In genomic region chr1:156489935-156490293, GRCh38 we compare ENCODE assay signal across 9 cellular contexts. TPM values are rescaled to one million over a fixed set of nuclear protein-coding genes. Genes with fewer than 3 reads are reported as not detected.
DNase-seq lines count a peak whose midpoint lies in the region; ATAC-seq and TF ChIP-seq lines count a peak whose summit lies in the region.
"Had no signal": no experiment of that assay in that cellular context is flagged by ENCODE, and none has a peak within 500 bp of the region (broad histone marks: within the 10 kb centered on the region; RNA-seq: fewer than 3 reads in every experiment).

No MANE protein-coding gene starts in this region.

- H3K27ac Mint-ChIP-seq in activated T-cell treated with anti-CD3 and anti-CD28 coated beads, Interleukin-2, amount 50 U/mL, for 72 hours: peak overlapping the region; percentile 71

- intact Hi-C loops in tibial artery (cut with DNase I; ENCODE audit: low total_unique reads): no loop called here

- peaks cover 0 to 2% of the 10 kb centered on the region in 2 donors for H3K9me3 Mint-ChIP-seq in activated T-cell treated with anti-CD3 and anti-CD28 coated beads, Interleukin-2, amount 50 U/mL, for 72 hours

- ATAC-seq in activated T-cell treated with anti-CD3 and anti-CD28 coated beads, Interleukin-2, amount 50 U/mL, for 72 hours (replicated peaks in 1 of 2): no peak
- no peak for ATAC-seq in HG03460 (IDR thresholded peaks at IDR 0.05; ENCODE audit: unreplicated experiment)

- H3K4me1 ChIP-seq in adipocyte (ENCODE audit: control insufficient read depth, insufficient read depth, low read length): peaks cover 64% of the 10 kb centered on the region
- H3K4me1 ChIP-seq in mucosa of rectum (ENCODE audit: control insufficient read depth in 2 of 2, insufficient read depth in 2 of 2, low read length in 2 of 2): peaks cover 67 to 69% of the 10 kb centered on the region in 2 donors
- peaks cover 27 to 100% (median 96%) of the 10 kb centered on the region in 4 donors for H3K4me1 ChIP-seq in tibial artery

- H3K27me3 ChIP-seq in adipocyte (replicated peaks; ENCODE audit: control insufficient read depth, insufficient read depth, low read length) (no peaks in the 10 kb centered on the region), mucosa of rectum (ENCODE audit: control insufficient read depth in 2 of 2, insufficient read depth in 2 of 2, low read length in 2 of 2) (no peaks in the 10 kb centered on the region), tibial artery (no peaks in the 10 kb centered on the region)

- peaks cover 90% of the 10 kb centered on the region for H3K4me1 Mint-ChIP-seq in activated T-cell treated with anti-CD3 and anti-CD28 coated beads, Interleukin-2, amount 50 U/mL, for 72 hours (ENCODE audit: low read depth)

- no peak for DNase-seq in activated T-cell treated with anti-CD3 and anti-CD28 coated beads, Interleukin-2, amount 50 U/mL, for 72 hours
- no peak for DNase-seq in activated T-cell treated with anti-CD3 and anti-CD28 coated beads, Interleukin-2, amount 50 U/mL, for 48 hours
- DNase-seq in adipocyte (ENCODE audit: low read depth): no peak
- DNase-seq in tibial artery: no peak
- DNase-seq in SHP77 (lab: John Stamatoyannopoulos, UW): no peak
- DNase-seq in NCI-H146 treated with DMSO at 0.1 percent for 48 hours (lab: John Stamatoyannopoulos, UW; ENCODE audit: unreplicated experiment): no peak
- DNase-seq: NCI-H1105 had no signal

- H3K36me3 ChIP-seq in adipocyte (ENCODE audit: control insufficient read depth, insufficient read depth, low read length, severe bottlenecking) (peaks cover 7% of the 10 kb centered on the region), mucosa of rectum (ENCODE audit: control insufficient read depth in 2 of 2, insufficient read depth in 2 of 2, low read length in 2 of 2) (peaks cover 7 to 27% of the 10 kb centered on the region in 2 donors), tibial artery (peaks cover 0 to 13% (median 4%) of the 10 kb centered on the region in 3 donors)

- H3K4me3 Mint-ChIP-seq in activated T-cell treated with anti-CD3 and anti-CD28 coated beads, Interleukin-2, amount 50 U/mL, for 72 hours: peak overlapping the region; percentile 81 to 85

- TF ChIP-seq CTCF in tibial artery (IDR thresholded peaks at IDR 0.05): no peak

- no peaks in the 10 kb centered on the region for H3K27me3 Mint-ChIP-seq in activated T-cell treated with anti-CD3 and anti-CD28 coated beads, Interleukin-2, amount 50 U/mL, for 72 hours (ENCODE audit: low read depth)

- H3K9ac ChIP-seq in adipocyte (ENCODE audit: low read length) (peak overlapping the region; percentile 58), mucosa of rectum (ENCODE audit: low read depth in 1 of 2, low read length in 2 of 2) (peak overlapping the region; percentile 47 to 53)

- H3K9me3 ChIP-seq in adipocyte (ENCODE audit: control insufficient read depth, low read length): no peaks in the 10 kb centered on the region
- H3K9me3 ChIP-seq in mucosa of rectum (ENCODE audit: control insufficient read depth in 2 of 2, low read length in 2 of 2): no peaks in the 10 kb centered on the region
- no peaks in the 10 kb centered on the region for H3K9me3 ChIP-seq in tibial artery

- H3K4me3 ChIP-seq in adipocyte (ENCODE audit: low read length): peak overlapping the region; percentile 49
- H3K4me3 ChIP-seq in mucosa of rectum (ENCODE audit: low read length in 2 of 2): peak overlapping the region in 1 of 2 donors; percentile 52
- peak overlapping the region; percentile 43 to 53 for H3K4me3 ChIP-seq in tibial artery

- H3K36me3 Mint-ChIP-seq in activated T-cell treated with anti-CD3 and anti-CD28 coated beads, Interleukin-2, amount 50 U/mL, for 72 hours (ENCODE audit: insufficient read depth in 2 of 2): peaks cover 2 to 6% of the 10 kb centered on the region in 2 donors

- H3K27ac ChIP-seq in mucosa of rectum (ENCODE audit: low read depth in 2 of 2, low read length in 2 of 2) (peak overlapping the region; percentile 34 to 81), tibial artery (peak overlapping the region; percentile 85 to 94)

RNA-seq across cellular contexts. Expression of gene MEF2D, which starts 10.7 kb away (rescaled TPM):
- 10 to 100 TPM; 73.3 to 86.8 TPM for total RNA-seq in activated T-cell treated with anti-CD3 and anti-CD28 coated beads, Interleukin-2, amount 50 U/mL, for 72 hours
